Comparison of ENCODE assay signal across 18 cellular contexts in the genomic region with DNA sequence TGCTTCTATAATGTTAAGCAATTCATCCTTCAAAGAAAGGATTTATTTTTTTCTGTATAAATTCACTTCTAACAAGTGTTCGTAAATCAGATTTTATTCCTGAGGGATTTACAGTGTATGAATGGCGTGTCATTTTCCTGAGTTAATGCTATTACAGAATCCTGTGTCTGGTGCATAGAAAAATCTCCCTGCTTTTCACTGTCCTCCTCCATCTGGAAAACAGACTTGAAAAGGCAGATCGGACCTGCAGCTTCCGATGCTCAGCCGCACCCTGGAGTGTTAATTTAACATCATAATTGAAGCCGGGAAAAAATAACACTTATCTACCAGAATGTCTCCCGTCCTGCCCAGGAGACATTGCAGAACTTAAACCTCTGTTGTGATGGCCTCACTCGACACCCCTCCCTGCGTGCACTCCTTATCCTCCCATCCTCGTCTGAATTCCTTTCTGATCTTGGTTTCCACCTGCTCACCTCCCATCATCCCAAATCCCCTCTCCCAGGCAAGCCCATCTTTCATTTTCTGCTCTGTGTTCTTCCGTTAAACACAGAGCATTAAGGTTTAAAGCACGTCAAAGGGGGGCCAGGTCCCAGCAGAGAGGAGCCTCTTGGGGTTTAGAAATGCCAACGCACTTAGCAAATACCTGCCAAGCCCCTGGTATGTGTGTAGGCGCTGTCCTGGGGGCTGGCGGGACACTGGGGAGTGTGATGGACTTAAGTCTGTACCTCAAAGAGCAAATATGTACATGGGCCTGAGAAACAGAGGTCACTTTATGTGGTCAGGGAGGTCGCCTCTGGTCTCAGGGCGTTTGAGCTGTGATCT.
"Had no signal": no experiment of that assay in that cellular context is flagged by ENCODE, and none has a peak within 500 bp of the region (broad histone marks: within the 10 kb centered on the region; RNA-seq: fewer than 3 reads in every experiment).

No MANE protein-coding gene starts in this region.

- H3K27me3 ChIP-seq: suprapubic skin, upper lobe of left lung had no signal

- H3K4me1 ChIP-seq: psoas muscle, suprapubic skin, upper lobe of left lung had no signal

- H3K27me3 Mint-ChIP-seq: activated naive CD8-positive, alpha-beta T cell; naive B cell had no signal

- H3K27ac Mint-ChIP-seq: activated naive CD8-positive, alpha-beta T cell; activated T-helper 2 cell treated with anti-CD3 and anti-CD28 coated beads, Interferon-gamma antibody, Interleukin-2, Interleukin-4, amounts not matched to agents 10 μg/mL and 5 μg/mL and 100 μg/mL, durations not matched to agents 14 hours and 24 hours and 36 hours had no signal

- H3K9me3 ChIP-seq: psoas muscle, suprapubic skin, upper lobe of left lung had no signal

- H3K27ac ChIP-seq: psoas muscle, suprapubic skin, upper lobe of left lung had no signal

- H3K4me1 Mint-ChIP-seq: immature natural killer cell had no signal

- H3K4me3 Mint-ChIP-seq: activated naive CD8-positive, alpha-beta T cell; brain; immature natural killer cell had no signal

- ATAC-seq: psoas muscle; stimulated activated naive CD8-positive, alpha-beta T cell treated with anti-CD3 and anti-CD28 coated beads, Interleukin-15, Interleukin-2, amounts not matched to agents 100 U/mL and 50 U/mL, for 24 hours had no signal

- H3K4me3 ChIP-seq: lung, psoas muscle, suprapubic skin, upper lobe of left lung had no signal

- H3K36me3 ChIP-seq: upper lobe of left lung had no signal

- H3K36me3 Mint-ChIP-seq: immature natural killer cell had no signal

- DNase-seq: activated CD4-positive, alpha-beta T cell treated with anti-CD3 and anti-CD28 coated beads for 48 hours; amygdala; dermis blood vessel endothelial cell; hippocampal formation; immature natural killer cell; naive B cell; nucleus accumbens; psoas muscle; stimulated activated CD4-positive, alpha-beta T cell treated with anti-CD3 and anti-CD28 coated beads, Interleukin-4, amount 100 ng/mL, for 1 hour; stimulated activated CD8-positive, alpha-beta memory T cell treated with anti-CD3 and anti-CD28 coated beads, Interleukin-4, amount 100 ng/mL, for 48 hours; stimulated activated naive CD8-positive, alpha-beta T cell treated with anti-CD3 and anti-CD28 coated beads, Interleukin-15, Interleukin-2, amounts not matched to agents 100 U/mL and 50 U/mL, for 24 hours; T-helper 1 cell had no signal
